In genomic region chr17:8946476-8946875, GRCh38 we compare ENCODE assay signal across 14 cellular contexts. TPM values are rescaled to one million over a fixed set of nuclear protein-coding genes. Genes with fewer than 3 reads are reported as not detected.
A peak's percentile ranks its signal among the peaks of the same experiment; 100 is the strongest.
DNase-seq lines count a peak whose midpoint lies in the region; ATAC-seq and TF ChIP-seq lines count a peak whose summit lies in the region.
"Had no signal": no experiment of that assay in that cellular context is flagged by ENCODE, and none has a peak within 500 bp of the region (broad histone marks: within the 10 kb centered on the region; RNA-seq: fewer than 3 reads in every experiment).

No MANE protein-coding gene starts in this region.

- intact Hi-C loops in activated T-helper 2 cell treated with anti-CD3 and anti-CD28 coated beads, Interferon-gamma antibody, Interleukin-2, Interleukin-4, amounts not matched to agents 10 μg/mL and 5 μg/mL and 100 μg/mL, durations not matched to agents 14 hours and 24 hours and 36 hours (cut with micrococcal nuclease), result no loop called here

- no peak for TF ChIP-seq CTCF in tibial nerve (IDR thresholded peaks at IDR 0.05)

- H3K27me3 Mint-ChIP-seq in CD4-positive, CD25-positive, alpha-beta regulatory T cell, result no peaks in the 10 kb centered on the region
- H3K27me3 Mint-ChIP-seq in activated T-helper 2 cell treated with anti-CD3 and anti-CD28 coated beads, Interferon-gamma antibody, Interleukin-2, Interleukin-4, amounts not matched to agents 10 μg/mL and 5 μg/mL and 100 μg/mL, durations not matched to agents 14 hours and 24 hours and 36 hours (ENCODE audit: low read depth), result no peaks in the 10 kb centered on the region
- no peaks in the 10 kb centered on the region for H3K27me3 Mint-ChIP-seq in naive B cell

- peaks cover 1 to 18% (median 8%) of the 10 kb centered on the region in 7 donors for H3K9me3 Mint-ChIP-seq in CD4-positive, CD25-positive, alpha-beta regulatory T cell
- peaks cover 25% of the 10 kb centered on the region for H3K9me3 Mint-ChIP-seq in activated T-helper 2 cell treated with anti-CD3 and anti-CD28 coated beads, Interferon-gamma antibody, Interleukin-2, Interleukin-4, amounts not matched to agents 10 μg/mL and 5 μg/mL and 100 μg/mL, durations not matched to agents 14 hours and 24 hours and 36 hours
- H3K9me3 Mint-ChIP-seq in naive B cell, result no peaks in the 10 kb centered on the region

- no peak overlapping the region for H3K4me3 ChIP-seq in CD4-positive, CD25-positive, alpha-beta regulatory T cell (ENCODE audit: low read depth, low read length)
- no peak overlapping the region for H3K4me3 ChIP-seq in tibial nerve

- H3K27ac Mint-ChIP-seq in CD4-positive, CD25-positive, alpha-beta regulatory T cell, result peak overlapping the region; percentile 84 to 98 (median 84)
- H3K27ac Mint-ChIP-seq in activated T-helper 2 cell treated with anti-CD3 and anti-CD28 coated beads, Interferon-gamma antibody, Interleukin-2, Interleukin-4, amounts not matched to agents 10 μg/mL and 5 μg/mL and 100 μg/mL, durations not matched to agents 14 hours and 24 hours and 36 hours, result peak overlapping the region; percentile 2
- H3K27ac Mint-ChIP-seq in naive B cell, result peak overlapping the region in 5 of 6 donors; percentile 43 to 88 (median 83)

- no peak for TF ChIP-seq POLR2A in tibial nerve (IDR thresholded peaks at IDR 0.05)

- H3K4me1 ChIP-seq in CD4-positive, CD25-positive, alpha-beta regulatory T cell (ENCODE audit: control insufficient read depth, insufficient read depth, low read length, poor library complexity, severe bottlenecking), result peaks cover 72% of the 10 kb centered on the region
- H3K4me1 ChIP-seq in tibial nerve, result peaks cover 0 to 9% (median 0%) of the 10 kb centered on the region in 4 donors

- no peak for TF ChIP-seq EP300 in tibial nerve (IDR thresholded peaks at IDR 0.05)

- peaks cover 53% of the 10 kb centered on the region for H3K36me3 Mint-ChIP-seq in CD4-positive, CD25-positive, alpha-beta regulatory T cell
- H3K36me3 Mint-ChIP-seq in activated T-helper 2 cell treated with anti-CD3 and anti-CD28 coated beads, Interferon-gamma antibody, Interleukin-2, Interleukin-4, amounts not matched to agents 10 μg/mL and 5 μg/mL and 100 μg/mL, durations not matched to agents 14 hours and 24 hours and 36 hours (ENCODE audit: low read depth), result peaks cover 68% of the 10 kb centered on the region
- H3K36me3 Mint-ChIP-seq in naive B cell, result peaks cover 25 to 27% of the 10 kb centered on the region in 2 donors

- peaks cover 32 to 93% (median 74%) of the 10 kb centered on the region in 4 donors for H3K4me1 Mint-ChIP-seq in CD4-positive, CD25-positive, alpha-beta regulatory T cell
- H3K4me1 Mint-ChIP-seq in activated T-helper 2 cell treated with anti-CD3 and anti-CD28 coated beads, Interferon-gamma antibody, Interleukin-2, Interleukin-4, amounts not matched to agents 10 μg/mL and 5 μg/mL and 100 μg/mL, durations not matched to agents 14 hours and 24 hours and 36 hours (ENCODE audit: low read depth), result peaks cover 66% of the 10 kb centered on the region
- H3K4me1 Mint-ChIP-seq in naive B cell, result peaks cover 58 to 74% (median 70%) of the 10 kb centered on the region in 3 donors

- no peak for DNase-seq in CD4-positive, CD25-positive, alpha-beta regulatory T cell
- DNase-seq in GM04503 (ENCODE audit: low read depth), result peak; percentile 3
- no peak for DNase-seq in activated T-helper 2 cell treated with anti-CD3 and anti-CD28 coated beads, Interferon-gamma antibody, Interleukin-2, Interleukin-4, amounts not matched to agents 10 μg/mL and 5 μg/mL and 100 μg/mL, durations not matched to agents 14 hours and 24 hours and 36 hours (ENCODE audit: low spot score)
- DNase-seq in naive B cell, result no peak
- no peak for DNase-seq in tibial nerve (ENCODE audit: low spot score in 2 of 2)
- DNase-seq: glutamatergic neuron, KG1, NCI-H1417 treated with DMSO at 0.1 percent for 48 hours, NCI-H446 treated with DMSO at 0.1 percent for 48 hours, SK-N-SH, trophoblast cell had no signal

- H3K9me3 ChIP-seq in CD4-positive, CD25-positive, alpha-beta regulatory T cell (ENCODE audit: control insufficient read depth in 2 of 2, low read length in 2 of 2), result peaks cover 5 to 8% of the 10 kb centered on the region in 2 experiments
- peaks cover 0 to 23% (median 0%) of the 10 kb centered on the region in 4 donors for H3K9me3 ChIP-seq in tibial nerve
- H3K9me3 ChIP-seq: SK-N-SH had no signal

- no peaks in the 10 kb centered on the region for H3K27me3 ChIP-seq in CD4-positive, CD25-positive, alpha-beta regulatory T cell (ENCODE audit: control insufficient read depth, insufficient read depth, low read length)
- H3K27me3 ChIP-seq in tibial nerve, result no peaks in the 10 kb centered on the region

- 90 to 95% methylated on average over 6 of the region's 6 CpGs for WGBS in tibial nerve, 2 donors

- H3K4me3 Mint-ChIP-seq in CD4-positive, CD25-positive, alpha-beta regulatory T cell, result peak overlapping the region; percentile 0 to 55 (median 32)
- no peak overlapping the region for H3K4me3 Mint-ChIP-seq in activated T-helper 2 cell treated with anti-CD3 and anti-CD28 coated beads, Interferon-gamma antibody, Interleukin-2, Interleukin-4, amounts not matched to agents 10 μg/mL and 5 μg/mL and 100 μg/mL, durations not matched to agents 14 hours and 24 hours and 36 hours (ENCODE audit: low read depth)
- H3K4me3 Mint-ChIP-seq in naive B cell, result peak overlapping the region in 1 of 8 donors; percentile 5

- ATAC-seq in CD4-positive, CD25-positive, alpha-beta regulatory T cell (ENCODE audit: low read depth in 2 of 2), result no peak
- ATAC-seq in naive B cell (ENCODE audit: low read depth in 2 of 2) (no peak), GM18502 (IDR thresholded peaks at IDR 0.05; ENCODE audit: poor library complexity, unreplicated experiment) (no peak), SK-N-SH treated with all-trans-retinoic acid at 6 μM for 48 hours (no peak)

- no peak overlapping the region for H3K27ac ChIP-seq in CD4-positive, CD25-positive, alpha-beta regulatory T cell (ENCODE audit: insufficient read depth, low read length, poor library complexity, severe bottlenecking)
- no peak overlapping the region for H3K27ac ChIP-seq in tibial nerve

- peaks cover 42% of the 10 kb centered on the region for H3K36me3 ChIP-seq in CD4-positive, CD25-positive, alpha-beta regulatory T cell (ENCODE audit: control insufficient read depth, insufficient read depth, low read length)
- H3K36me3 ChIP-seq in tibial nerve, result no peaks in the 10 kb centered on the region

TF ChIP-seq in SK-N-SH treated with all-trans-retinoic acid at 6 μM for 48 hours, 23 proteins besides CTCF, POLR2A, EP300 and RAD21:
- TF ChIP-seq POU6F1 (CRISPR knock-in tag; IDR thresholded peaks at IDR 0.05; ENCODE audit: borderline replicate concordance, low read depth), result no peak
- no peak for TF ChIP-seq CSRNP3 (CRISPR knock-in tag; IDR thresholded peaks at IDR 0.05)
- TF ChIP-seq, protein P1, sequence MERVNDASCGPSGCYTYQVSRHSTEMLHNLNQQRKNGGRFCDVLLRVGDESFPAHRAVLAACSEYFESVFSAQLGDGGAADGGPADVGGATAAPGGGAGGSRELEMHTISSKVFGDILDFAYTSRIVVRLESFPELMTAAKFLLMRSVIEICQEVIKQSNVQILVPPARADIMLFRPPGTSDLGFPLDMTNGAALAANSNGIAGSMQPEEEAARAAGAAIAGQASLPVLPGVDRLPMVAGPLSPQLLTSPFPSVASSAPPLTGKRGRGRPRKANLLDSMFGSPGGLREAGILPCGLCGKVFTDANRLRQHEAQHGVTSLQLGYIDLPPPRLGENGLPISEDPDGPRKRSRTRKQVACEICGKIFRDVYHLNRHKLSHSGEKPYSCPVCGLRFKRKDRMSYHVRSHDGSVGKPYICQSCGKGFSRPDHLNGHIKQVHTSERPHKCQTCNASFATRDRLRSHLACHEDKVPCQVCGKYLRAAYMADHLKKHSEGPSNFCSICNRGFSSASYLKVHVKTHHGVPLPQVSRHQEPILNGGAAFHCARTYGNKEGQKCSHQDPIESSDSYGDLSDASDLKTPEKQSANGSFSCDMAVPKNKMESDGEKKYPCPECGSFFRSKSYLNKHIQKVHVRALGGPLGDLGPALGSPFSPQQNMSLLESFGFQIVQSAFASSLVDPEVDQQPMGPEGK (CRISPR knock-in tag; IDR thresholded peaks at IDR 0.05; ENCODE audit: borderline replicate concordance), result no peak
- no peak for TF ChIP-seq RARB (CRISPR knock-in tag; IDR thresholded peaks at IDR 0.05)

RNA-seq across cellular contexts. Expression of gene PIK3R5, which starts 19.0 kb away (rescaled TPM):
- total RNA-seq in CD4-positive, CD25-positive, alpha-beta regulatory T cell, result 275 TPM
- polyA plus RNA-seq in CD4-positive, CD25-positive, alpha-beta regulatory T cell, result 10 to 100 TPM; 34.8 to 40.1 (median 36.9) TPM
- total RNA-seq in activated T-helper 2 cell treated with anti-CD3 and anti-CD28 coated beads, Interferon-gamma antibody, Interleukin-2, Interleukin-4, amounts not matched to agents 10 μg/mL and 5 μg/mL and 100 μg/mL, durations not matched to agents 14 hours and 24 hours and 36 hours, result 46.8 and 47.7 TPM in 2 replicates
- polyA plus RNA-seq in naive B cell (ENCODE audit: low read depth in 6 of 6), result 10 to 100 TPM in 3 of 6 donors, 1 to 10 TPM in 3; 9.7 to 24.8 (median 11.7) TPM
- total RNA-seq in tibial nerve, result 10 to 100 TPM; 17.8 to 62.1 (median 22.5) TPM
- total RNA-seq: renal cortical epithelial cell had no signal
- polyA plus RNA-seq: SK-N-SH had no signal

Comparison
In these comparisons a context has a peak if more than half of its experiments do, and no peak if none do; other contexts are left out.
1. H3K27ac Mint-ChIP-seq: peak in every context shown above with its lines; median percentile 84 in CD4-positive, CD25-positive, alpha-beta regulatory T cell; 83 in naive B cell; 2 in activated T-helper 2 cell treated with anti-CD3 and anti-CD28 coated beads, Interferon-gamma antibody, Interleukin-2, Interleukin-4, amounts not matched to agents 10 μg/mL and 5 μg/mL and 100 μg/mL, durations not matched to agents 14 hours and 24 hours and 36 hours.